In genomic region chr7:31497501-31497900, GRCh38 we compare ENCODE assay signal across 22 cellular contexts. TPM values are rescaled to one million over a fixed set of nuclear protein-coding genes. Genes with fewer than 3 reads are reported as not detected.
DNase-seq lines count a peak whose midpoint lies in the region; ATAC-seq and TF ChIP-seq lines count a peak whose summit lies in the region.
"Had no signal": no experiment of that assay in that cellular context is flagged by ENCODE, and none has a peak within 500 bp of the region (broad histone marks: within the 10 kb centered on the region; RNA-seq: fewer than 3 reads in every experiment).

No MANE protein-coding gene starts in this region.

- DNase-seq in Caki2 (ENCODE audit: low read depth), result peak; percentile 52
- peak; percentile 37 for DNase-seq in SW480 (ENCODE audit: low spot score)
- DNase-seq in hepatocyte (ENCODE audit: low spot score), result peak; percentile 44
- no peak for DNase-seq in mucosa of descending colon
- no peak for DNase-seq in esophagus squamous epithelium (lab: John Stamatoyannopoulos, UW)
- DNase-seq in upper lobe of right lung, result no peak
- DNase-seq in NCI-H187 treated with DMSO at 0.1 percent for 48 hours (lab: John Stamatoyannopoulos, UW), result no peak
- DNase-seq: 8988T, HCEC 1CT, MM.1S, NCI-H2081, NCI-H2227 treated with DMSO at 0.1 percent for 48 hours, NCI-H526 treated with DMSO at 0.1 percent for 48 hours, Peyer's patch, SK-N-SH had no signal

- peak; percentile 16 for ATAC-seq in mucosa of descending colon
- ATAC-seq in HG02884 (IDR thresholded peaks at IDR 0.05; ENCODE audit: unreplicated experiment), result no peak
- no peak for ATAC-seq in upper lobe of right lung
- ATAC-seq: GM12878 had no signal

- H3K4me2 ChIP-seq in hepatocyte, result no peak overlapping the region
- H3K4me2 ChIP-seq: KMS-11, SK-N-SH had no signal

- no peak for TF ChIP-seq POLR2A in esophagus squamous epithelium (IDR thresholded peaks at IDR 0.05)

- H2AFZ ChIP-seq in hepatocyte, result no peak overlapping the region

- no peaks in the 10 kb centered on the region for H3K79me2 ChIP-seq in hepatocyte

- WGBS in hepatocyte (ENCODE audit: low lambda C conversion rate, missing lambda C conversion rate), result 43% methylated on average over 3 of the region's 3 CpGs
- WGBS in esophagus squamous epithelium, 2 donors, result 40 to 42% methylated on average over 2 of the region's 3 CpGs

- peak overlapping the region; percentile 23 for H3K27ac ChIP-seq in hepatocyte
- no peak overlapping the region for H3K27ac ChIP-seq in esophagus squamous epithelium
- no peak overlapping the region for H3K27ac ChIP-seq in upper lobe of right lung
- H3K27ac ChIP-seq: KMS-11, Peyer's patch had no signal

- no peaks in the 10 kb centered on the region for H3K9me2 ChIP-seq in hepatocyte (replicated peaks; ENCODE audit: insufficient read depth)
- H3K9me2 ChIP-seq: SK-N-SH had no signal

- in situ Hi-C loops in Caki2 (cut with HindIII; ENCODE audit: low pct_unique_long_range_greater_than_20kb, low sequenced_read_pairs), result no loop called here

- intact Hi-C loops in mucosa of descending colon (cut with DNase I, micrococcal nuclease), result no loop called here
- intact Hi-C loops in esophagus squamous epithelium (cut with DNase I), result no loop called here
- intact Hi-C loops in upper lobe of right lung (cut with DNase I), result no loop called here

- peaks cover 15% of the 10 kb centered on the region for H3K4me1 ChIP-seq in hepatocyte (ENCODE audit: insufficient read depth)
- peaks cover 2% of the 10 kb centered on the region for H3K4me1 ChIP-seq in mucosa of descending colon (ENCODE audit: low read depth)
- H3K4me1 ChIP-seq in esophagus squamous epithelium, result peaks cover 0 to 10% (median 0%) of the 10 kb centered on the region in 3 donors
- no peaks in the 10 kb centered on the region for H3K4me1 ChIP-seq in upper lobe of right lung
- H3K4me1 ChIP-seq: Peyer's patch had no signal

- H3K27me3 ChIP-seq in hepatocyte (no peaks in the 10 kb centered on the region), esophagus squamous epithelium (no peaks in the 10 kb centered on the region), upper lobe of right lung (no peaks in the 10 kb centered on the region)
- H3K27me3 ChIP-seq: Peyer's patch had no signal

- TF ChIP-seq CTCF in hepatocyte (IDR thresholded peaks at IDR 0.05; ENCODE audit: poor library complexity) (no peak), mucosa of descending colon (IDR thresholded peaks at IDR 0.05) (no peak), esophagus squamous epithelium (IDR thresholded peaks at IDR 0.05) (no peak), upper lobe of right lung (IDR thresholded peaks at IDR 0.05) (no peak)

- H3K4me3 ChIP-seq in hepatocyte (no peak overlapping the region), mucosa of descending colon (no peak overlapping the region), esophagus squamous epithelium (no peak overlapping the region), upper lobe of right lung (no peak overlapping the region)
- H3K4me3 ChIP-seq: GM12878, Peyer's patch had no signal

- H4K20me1 ChIP-seq in hepatocyte (ENCODE audit: insufficient read depth, poor library complexity, severe bottlenecking), result no peaks in the 10 kb centered on the region

- H3K9me3 ChIP-seq in hepatocyte (ENCODE audit: low read depth) (no peaks in the 10 kb centered on the region), mucosa of descending colon (no peaks in the 10 kb centered on the region), esophagus squamous epithelium (no peaks in the 10 kb centered on the region), upper lobe of right lung (no peaks in the 10 kb centered on the region)
- H3K9me3 ChIP-seq: Peyer's patch, SK-N-SH had no signal

- no peaks in the 10 kb centered on the region for H3K36me3 ChIP-seq in hepatocyte (replicated peaks; ENCODE audit: insufficient read depth, low read depth)
- H3K36me3 ChIP-seq in mucosa of descending colon (ENCODE audit: low read depth), result no peaks in the 10 kb centered on the region
- H3K36me3 ChIP-seq in esophagus squamous epithelium, result no peaks in the 10 kb centered on the region
- H3K36me3 ChIP-seq in upper lobe of right lung, result no peaks in the 10 kb centered on the region
- H3K36me3 ChIP-seq: Peyer's patch had no signal

RNA-seq across cellular contexts. Expression of gene ITPRID1, which starts 16.4 kb away (rescaled TPM):
- not detected in 2 replicates for total RNA-seq in Caki2 (2014; rRNA removed; shearing (Covaris generic); ENCODE audit: low replicate concordance)
- total RNA-seq in hepatocyte (0.36 TPM in 1 of 2 replicates, not detected in the other), mucosa of descending colon (1 to 10 TPM; 1.7 to 2.4 (median 2.3) TPM), esophagus squamous epithelium (under 1 TPM in 1 of 4 donors, not detected in 3; 1.00 TPM), upper lobe of right lung (not detected)
- 0.06 and 0.71 TPM in 2 replicates for polyA plus RNA-seq in hepatocyte
- total RNA-seq: NCI-H460, OCI-LY7 had no signal
- polyA plus RNA-seq: BJ, GM12878, IgD-negative memory B cell, SK-N-SH had no signal

Comparison
In these comparisons a context has a peak if more than half of its experiments do, and no peak if none do; other contexts are left out.
1. DNase-seq: peak in Caki2 (single experiment), SW480 (single experiment) and hepatocyte (single experiment); none in mucosa of descending colon (0 of 3), esophagus squamous epithelium (single experiment), upper lobe of right lung (single experiment) and NCI-H187 treated with DMSO at 0.1 percent for 48 hours (single experiment).